17 cellular contexts compared by ENCODE assay signal in genomic region chr4:190047627-190048026, GRCh38. TPM values are rescaled to one million over a fixed set of nuclear protein-coding genes. Genes with fewer than 3 reads are reported as not detected.
A peak's percentile ranks its signal among the peaks of the same experiment; 100 is the strongest.
DNase-seq lines count a peak whose midpoint lies in the region; ATAC-seq, FAIRE-seq and TF ChIP-seq lines count a peak whose summit lies in the region.
"Not testable (repeated sequence)": the region's sequence is repeated elsewhere in the genome, so short reads cannot be mapped to it uniquely, and the experiment has no call there.
"Had no signal": no experiment of that assay in that cellular context is flagged by ENCODE, and none has a peak within 500 bp of the region (broad histone marks: within the 10 kb centered on the region; RNA-seq: fewer than 3 reads in every experiment).

No MANE protein-coding gene starts in this region.

- CTCF ChIA-PET in IMR-90 (lab: Yijun Ruan, JAX); activated CD8-positive, alpha-beta T cell treated with anti-CD3 and anti-CD28 coated beads, Interleukin-2, amount 10 ng/mL, durations not matched to agents 7 days and 5 days (lab: Charles Lee): not testable (repeated sequence)

- not testable (repeated sequence) for H3K79me1 ChIP-seq in IMR-90 (ENCODE audit: low read depth in 1 of 2, low read length in 2 of 2)

- H4K8ac ChIP-seq in IMR-90 (ENCODE audit: low read depth in 2 of 2, low read length in 2 of 2), result not testable (repeated sequence)

- not testable (repeated sequence) for H3K27me3 Mint-ChIP-seq in activated CD8-positive, alpha-beta T cell treated with anti-CD3 and anti-CD28 coated beads, Interleukin-2, amount 10 ng/mL, durations not matched to agents 7 days and 5 days (ENCODE audit: low read depth)

- H3K9me3 Mint-ChIP-seq in activated CD8-positive, alpha-beta T cell treated with anti-CD3 and anti-CD28 coated beads, Interleukin-2, amount 10 ng/mL, durations not matched to agents 7 days and 5 days (ENCODE audit: insufficient read depth), result not testable (repeated sequence)

- intact Hi-C loops in IMR-90 (cut with micrococcal nuclease), result not testable (repeated sequence)

- H3K4ac ChIP-seq in IMR-90 (ENCODE audit: low read depth, low read length), result not testable (repeated sequence)

- not testable (repeated sequence) for H2BK5ac ChIP-seq in IMR-90 (ENCODE audit: low read depth, low read length, poor library complexity, severe bottlenecking)

- H3K18ac ChIP-seq in IMR-90 (ENCODE audit: low read depth, low read length), result not testable (repeated sequence)

- no CpG with 5 or more reads among the region's 12 CpGs for whole genome bisulfite sequencing in IMR-90 (ENCODE audit: extremely low coverage in 2 of 2, insufficient read length in 1 of 2), 2 experiments

- H4K91ac ChIP-seq in IMR-90 (ENCODE audit: insufficient read depth, low read depth, low read length), result not testable (repeated sequence)

- in situ Hi-C loops in IMR-90 (cut with MboI; ENCODE audit: low sequenced_read_pairs), result not testable (repeated sequence)

- not testable (repeated sequence) for H3K36me3 Mint-ChIP-seq in activated CD8-positive, alpha-beta T cell treated with anti-CD3 and anti-CD28 coated beads, Interleukin-2, amount 10 ng/mL, durations not matched to agents 7 days and 5 days (ENCODE audit: low read depth)

- not testable (repeated sequence) for H4K5ac ChIP-seq in IMR-90 (ENCODE audit: low read depth, low read length)

- not testable (repeated sequence) for H3K9me3 ChIP-seq in DND-41 (ENCODE audit: insufficient read depth, low read length, severe bottlenecking); IMR-90 (ENCODE audit: control insufficient read depth, insufficient read depth, low read length)

- not testable (repeated sequence) for H2AK9ac ChIP-seq in IMR-90 (replicated peaks; ENCODE audit: low read depth, low read length, poor library complexity)

- not testable (repeated sequence) for H3K56ac ChIP-seq in IMR-90 (ENCODE audit: extremely low read depth, insufficient read depth, low read length)

- H3K4me2 ChIP-seq in DND-41 (ENCODE audit: insufficient read depth, low read length); IMR-90 (ENCODE audit: low read depth, low read length): not testable (repeated sequence)

- H3K4me3 ChIP-seq in DND-41 (ENCODE audit: low read depth in 1 of 2, low read length in 2 of 2); IMR-90 (ENCODE audit: insufficient read depth, low read depth, low read length): not testable (repeated sequence)

- H3K27ac Mint-ChIP-seq in activated CD8-positive, alpha-beta T cell treated with anti-CD3 and anti-CD28 coated beads, Interleukin-2, amount 10 ng/mL, durations not matched to agents 7 days and 5 days, result not testable (repeated sequence)

- H3K14ac ChIP-seq in IMR-90 (replicated peaks; ENCODE audit: low read depth, low read length), result not testable (repeated sequence)

- H3K79me2 ChIP-seq in DND-41 (ENCODE audit: insufficient read depth, low read length), result not testable (repeated sequence)

- not testable (repeated sequence) for H2AFZ ChIP-seq in DND-41 (ENCODE audit: low read depth, low read length); IMR-90 (replicated peaks; ENCODE audit: low read length, poor library complexity)

- not testable (repeated sequence) for DNase-seq in DND-41; IMR-90; activated CD8-positive, alpha-beta T cell treated with anti-CD3 and anti-CD28 coated beads, Interleukin-2, amount 10 ng/mL, durations not matched to agents 7 days and 5 days

- not testable (repeated sequence) for TF ChIP-seq CTCF in DND-41 (IDR thresholded peaks at IDR 0.05; ENCODE audit: borderline replicate concordance, extremely low read depth, low read length, poor library complexity, severe bottlenecking); IMR-90 (conservative IDR thresholded peaks at IDR 0.05; ENCODE audit: low read depth, low read length)

- not testable (repeated sequence) for H3K36me3 ChIP-seq in DND-41 (ENCODE audit: insufficient read depth, low read length); IMR-90 (ENCODE audit: control insufficient read depth, insufficient read depth, low read length)

- FAIRE-seq in A204.1 (lab: Jason Lieb, UNC) (peak; percentile 21), endometrium (lab: Jason Lieb, UNC) (peak; percentile 4)

- H3K9me1 ChIP-seq in IMR-90 (ENCODE audit: insufficient read depth, low read length), result not testable (repeated sequence)

- H3K4me1 ChIP-seq in DND-41 (ENCODE audit: insufficient read depth, low read length); IMR-90 (ENCODE audit: control insufficient read depth, insufficient read depth, low read length): not testable (repeated sequence)

- H3K27ac ChIP-seq in DND-41 (ENCODE audit: low read length); IMR-90 (ENCODE audit: insufficient read depth, low read length): not testable (repeated sequence)

- POLR2A ChIA-PET in IMR-90 (lab: Charles Lee; ENCODE audit: unreplicated experiment); activated CD8-positive, alpha-beta T cell treated with anti-CD3 and anti-CD28 coated beads, Interleukin-2, amount 10 ng/mL, durations not matched to agents 7 days and 5 days (lab: Charles Lee): not testable (repeated sequence)

- H4K20me1 ChIP-seq in DND-41 (ENCODE audit: insufficient read depth, low read length); IMR-90 (ENCODE audit: insufficient read depth, low read length): not testable (repeated sequence)

- H3K9ac ChIP-seq in DND-41 (ENCODE audit: low read depth, low read length); IMR-90 (ENCODE audit: low read depth, low read length): not testable (repeated sequence)

- H2BK15ac ChIP-seq in IMR-90 (ENCODE audit: low read depth, low read length), result not testable (repeated sequence)

- not testable (repeated sequence) for H3K4me1 Mint-ChIP-seq in activated CD8-positive, alpha-beta T cell treated with anti-CD3 and anti-CD28 coated beads, Interleukin-2, amount 10 ng/mL, durations not matched to agents 7 days and 5 days (ENCODE audit: low read depth)

- dilution Hi-C loops in IMR-90 (cut with HindIII; ENCODE audit: low sequenced_read_pairs, unreplicated experiment), result not testable (repeated sequence)

- H3K23ac ChIP-seq in IMR-90 (ENCODE audit: low read depth, low read length), result not testable (repeated sequence)

- not testable (repeated sequence) for H2BK120ac ChIP-seq in IMR-90 (ENCODE audit: low read depth, low read length)

- not testable (repeated sequence) for H2AK5ac ChIP-seq in IMR-90 (ENCODE audit: low read depth, low read length)

- not testable (repeated sequence) for H3K27me3 ChIP-seq in DND-41 (ENCODE audit: insufficient read depth, low read length, poor library complexity); IMR-90 (ENCODE audit: control insufficient read depth, insufficient read depth, low read length)

- TF ChIP-seq RAD21 in IMR-90 (IDR thresholded peaks at IDR 0.05; ENCODE audit: low read length), result not testable (repeated sequence)

- ATAC-seq in DND-41 (ENCODE audit: insufficient read depth, low read depth), result peak; percentile 44; the same call in 2 of the 3 replicates
- peak; percentile 62 for ATAC-seq in GM19372 (IDR thresholded peaks at IDR 0.05; ENCODE audit: low read depth, unreplicated experiment)
- ATAC-seq in HG02759 (IDR thresholded peaks at IDR 0.05; ENCODE audit: unreplicated experiment), result peak; percentile 61
- ATAC-seq in IMR-90 (ENCODE audit: low read depth), result peak; percentile 56
- peak; percentile 33 for ATAC-seq in activated CD8-positive, alpha-beta T cell treated with anti-CD3 and anti-CD28 coated beads, Interleukin-2, amount 10 ng/mL, durations not matched to agents 7 days and 5 days

- not testable (repeated sequence) for H2BK20ac ChIP-seq in IMR-90 (ENCODE audit: low read depth, low read length)

- not testable (repeated sequence) for TF ChIP-seq POLR2A in IMR-90 (IDR thresholded peaks at IDR 0.05; ENCODE audit: low read depth, low read length)

- H3K4me3 Mint-ChIP-seq in activated CD8-positive, alpha-beta T cell treated with anti-CD3 and anti-CD28 coated beads, Interleukin-2, amount 10 ng/mL, durations not matched to agents 7 days and 5 days, result not testable (repeated sequence)

- not testable (repeated sequence) for BruUV-seq in IMR-90 (replicated peaks; lab: Mats Ljungman, UMichigan)

RNA-seq across cellular contexts. Expression of gene DBET, which starts 16.7 kb away (rescaled TPM):
- total RNA-seq in IMR-90 (2012; rRNA removed), result not detected in 2 replicates
- polyA plus RNA-seq in IMR-90 (2012; rRNA removed), result not detected in 2 replicates
- polyA plus RNA-seq in IMR-90 (2012; cell fraction: cytosol; rRNA removed), result not detected in 2 replicates
- not detected in 2 replicates for polyA plus RNA-seq in IMR-90 (2012; cell fraction: nucleus; rRNA removed; ENCODE audit: low replicate concordance)
- total RNA-seq in activated CD8-positive, alpha-beta T cell treated with anti-CD3 and anti-CD28 coated beads, Interleukin-2, amount 10 ng/mL, durations not matched to agents 7 days and 5 days, result not detected
- total RNA-seq: A172; A673; Caco-2; Calu3; CD4-positive, alpha-beta T cell; CD8-positive, alpha-beta T cell; Daoy; G401; GM12878 had no signal
- polyA plus RNA-seq: AG04450, GM12878 had no signal

RNA-seq across cellular contexts. Expression of gene FRG2, which starts 20.6 kb away (rescaled TPM):
- not detected in 2 replicates for total RNA-seq in IMR-90 (2012; rRNA removed)
- not detected in 2 replicates for polyA plus RNA-seq in IMR-90 (2012; rRNA removed)
- polyA plus RNA-seq in IMR-90 (2012; cell fraction: cytosol; rRNA removed), result not detected in 2 replicates
- not detected in 2 replicates for polyA plus RNA-seq in IMR-90 (2012; cell fraction: nucleus; rRNA removed; ENCODE audit: low replicate concordance)
- not detected for total RNA-seq in activated CD8-positive, alpha-beta T cell treated with anti-CD3 and anti-CD28 coated beads, Interleukin-2, amount 10 ng/mL, durations not matched to agents 7 days and 5 days
- total RNA-seq: A172; Calu3; CD4-positive, alpha-beta T cell; CD8-positive, alpha-beta T cell; G401; GM12878 had no signal
- polyA plus RNA-seq: AG04450 had no signal
